ENCODE assay signal across 8 cellular contexts in genomic region chr2:55311444-55311870, GRCh38. TPM values are rescaled to one million over a fixed set of nuclear protein-coding genes. Genes with fewer than 3 reads are reported as not detected.
DNase-seq lines count a peak whose midpoint lies in the region; ATAC-seq, FAIRE-seq and TF ChIP-seq lines count a peak whose summit lies in the region.

No MANE protein-coding gene starts in this region.

- CTCF ChIA-PET in GM12878 (lab: Yijun Ruan, JAX): interaction anchor here (0.8 kb wide), 1 partner anchor 184 kb away, joined by 3 read pairs; no protein-coding TSS in a partner anchor

- TF ChIP-seq POLR2A in GM12878 (IDR thresholded peaks at IDR 0.05; ENCODE audit: low read depth, low read length): no peak
- no peak for TF ChIP-seq POLR2A in transverse colon (IDR thresholded peaks at IDR 0.05)

- peaks cover 26% of the 10 kb centered on the region for H3K4me1 Mint-ChIP-seq in stimulated activated naive CD8-positive, alpha-beta T cell treated with anti-CD3 and anti-CD28 coated beads, Interleukin-15, amount 100 ng/mL, for 72 hours

- H3K36me3 ChIP-seq in GM12878 (ENCODE audit: control insufficient read depth in 2 of 2, insufficient read depth in 2 of 2, low read length in 1 of 2) (peaks cover 0 to 8% of the 10 kb centered on the region in 2 experiments; a peak in 2 of 4 replicates), transverse colon (no peaks in the 10 kb centered on the region)

- TF ChIP-seq EP300 in GM12878 (IDR thresholded peaks at IDR 0.05; ENCODE audit: borderline replicate concordance in 1 of 2, control insufficient read depth in 1 of 2, low read depth in 2 of 2, low read length in 2 of 2): peak; percentile 79; a peak in 3 of 4 replicates
- no peak for TF ChIP-seq EP300 in transverse colon (IDR thresholded peaks at IDR 0.05; ENCODE audit: low read depth)

- no peaks in the 10 kb centered on the region for H3K79me2 ChIP-seq in GM12878 (ENCODE audit: control insufficient read depth, insufficient read depth, low read length)

- RAD21 ChIA-PET in GM12878 (lab: Charles Lee; ENCODE audit: unreplicated experiment): interaction anchor here (0.8 kb wide), 1 partner anchor 42 kb away, joined by 3 read pairs; no protein-coding TSS in a partner anchor

- H3K27ac ChIP-seq in HL-60 (replicated peaks) (no peak overlapping the region), GM12878 (ENCODE audit: control insufficient read depth, insufficient read depth) (no peak overlapping the region), transverse colon (no peak overlapping the region)

- H4K20me1 ChIP-seq in GM12878 (ENCODE audit: control insufficient read depth, insufficient read depth): no peaks in the 10 kb centered on the region

- intact Hi-C loops in GM12878 (cut with micrococcal nuclease; ENCODE audit: unreplicated experiment): loop anchor here (1.0 to 5.0 kb wide), 2 partner anchors 9 to 106 kb away; partner anchors contain the start of gene CCDC88A
- intact Hi-C loops in transverse colon (cut with DNase I; ENCODE audit: low total_unique reads): no loop called here

- peak; percentile 37; the same call in 1 of the 2 replicates for TF ChIP-seq RAD21 in GM12878 (IDR thresholded peaks at IDR 0.05; ENCODE audit: insufficient read depth, low read depth, low read length)

- no peaks in the 10 kb centered on the region for H3K9me3 ChIP-seq in GM12878 (replicated peaks; ENCODE audit: control insufficient read depth, insufficient read depth, low read length)
- no peaks in the 10 kb centered on the region for H3K9me3 ChIP-seq in transverse colon

- WGBS in GM12878 (ENCODE audit: insufficient coverage, insufficient replicate concordance, low lambda C conversion rate, missing lambda C conversion rate): 5% methylated on average over 1 of the region's 1 CpG
- 50 to 69% methylated on average over 1 of the region's 1 CpG for WGBS in transverse colon (ENCODE audit: low coverage in 1 of 2), 2 donors

- no peaks in the 10 kb centered on the region for H3K27me3 Mint-ChIP-seq in stimulated activated naive CD8-positive, alpha-beta T cell treated with anti-CD3 and anti-CD28 coated beads, Interleukin-15, amount 100 ng/mL, for 72 hours

- DNase-seq in HL-60 (ENCODE audit: low read depth in 1 of 2, low spot score in 1 of 2): peak in 1 of 2 experiments; percentile 57
- DNase-seq in GM12878 (ENCODE audit: low read depth, low spot score): peak; percentile 76
- DNase-seq in stimulated activated naive CD8-positive, alpha-beta T cell treated with anti-CD3 and anti-CD28 coated beads, Interleukin-15, amount 100 ng/mL, for 72 hours: peak; percentile 8 to 66
- no peak for DNase-seq in NCI-H1694 treated with DMSO at 0.1 percent for 48 hours (lab: John Stamatoyannopoulos, UW)
- no peak for DNase-seq in putamen (ENCODE audit: low spot score)
- no peak for DNase-seq in transverse colon

- H3K4me1 ChIP-seq in GM12878 (ENCODE audit: control insufficient read depth, insufficient read depth, low read length) (peaks cover 6% of the 10 kb centered on the region; the same call in 1 of the 2 replicates), transverse colon (no peaks in the 10 kb centered on the region)

- peak overlapping the region; percentile 17; the same call in 1 of the 2 replicates for H3K4me2 ChIP-seq in GM12878 (ENCODE audit: control insufficient read depth, insufficient read depth)

- peak; percentile 88 for FAIRE-seq in GM12878 (lab: Jason Lieb, UNC)

- H3K27ac Mint-ChIP-seq in stimulated activated naive CD8-positive, alpha-beta T cell treated with anti-CD3 and anti-CD28 coated beads, Interleukin-15, amount 100 ng/mL, for 72 hours: peak overlapping the region in 1 of 2 donors; percentile 85

- no peak overlapping the region for H3K9ac ChIP-seq in GM12878 (ENCODE audit: control insufficient read depth, insufficient read depth, low read length)

- ATAC-seq in GM21526 (IDR thresholded peaks at IDR 0.05; ENCODE audit: low FRiP score, unreplicated experiment) (peak; percentile 85), GM12878 (peak; percentile 98)
- peak; percentile 98 for ATAC-seq in stimulated activated naive CD8-positive, alpha-beta T cell treated with anti-CD3 and anti-CD28 coated beads, Interleukin-15, amount 100 ng/mL, for 72 hours

- peak overlapping the region in 1 of 2 donors; percentile 36 for H3K4me3 Mint-ChIP-seq in stimulated activated naive CD8-positive, alpha-beta T cell treated with anti-CD3 and anti-CD28 coated beads, Interleukin-15, amount 100 ng/mL, for 72 hours

- H2AFZ ChIP-seq in GM12878 (ENCODE audit: control insufficient read depth, low read depth, low read length): no peak overlapping the region

- SMC1A ChIA-PET in GM12878 (lab: Charles Lee; ENCODE audit: uncharacterized antibody, unreplicated experiment): interaction anchor here (1.2 to 1.7 kb wide), 5 partner anchors 9 to 128 kb away, joined by 3 to 4 read pairs (median 4); no protein-coding TSS in a partner anchor

- H3K4me3 ChIP-seq in HL-60 (replicated peaks; ENCODE audit: insufficient read depth, low read length): no peak overlapping the region
- H3K4me3 ChIP-seq in GM12878: no peak overlapping the region
- H3K4me3 ChIP-seq in transverse colon: no peak overlapping the region

- no peaks in the 10 kb centered on the region for H3K27me3 ChIP-seq in HL-60 (ENCODE audit: insufficient read depth, poor library complexity, severe bottlenecking)
- H3K27me3 ChIP-seq in GM12878 (replicated peaks in 1 of 2; ENCODE audit: control insufficient read depth in 2 of 2, insufficient read depth in 2 of 2, low read length in 1 of 2): no peaks in the 10 kb centered on the region
- no peaks in the 10 kb centered on the region for H3K27me3 ChIP-seq in transverse colon

- POLR2A ChIA-PET in GM12878 (lab: Charles Lee): interaction anchor here (0.5 kb wide), 1 partner anchor 13 kb away, joined by 4 read pairs; no protein-coding TSS in a partner anchor

- no TSS peak for BruUV-seq in GM12878 (replicated peaks; lab: Mats Ljungman, UMichigan)

- in situ Hi-C loops in GM12878 (cut with MboI): no loop called here
- in situ Hi-C loops in transverse colon (cut with MboI; ENCODE audit: low pct_ligation_motif_present in 1 of 4, low pct_unique_long_range_greater_than_20kb in 1 of 4, low sequenced_read_pairs in 3 of 4): no loop called here

- no peaks in the 10 kb centered on the region for H3K9me3 Mint-ChIP-seq in stimulated activated naive CD8-positive, alpha-beta T cell treated with anti-CD3 and anti-CD28 coated beads, Interleukin-15, amount 100 ng/mL, for 72 hours

- TF ChIP-seq CTCF in GM12874 (IDR thresholded peaks at IDR 0.05; ENCODE audit: insufficient read depth, low read depth, low read length) (peak; percentile 33; the same call in 1 of the 2 replicates), HL-60 (IDR thresholded peaks at IDR 0.05; ENCODE audit: insufficient read depth, low read length) (peak; percentile 13), GM12878 (IDR thresholded peaks at IDR 0.05 in 2 of 3, conservative IDR thresholded peaks at IDR 0.05 in 1 of 3; ENCODE audit: control insufficient read depth in 2 of 3, extremely low read depth in 1 of 3, insufficient read depth in 1 of 3, low read depth in 3 of 3, low read length in 3 of 3) (peak in 2 of 3 experiments; percentile 37 to 43; a peak in 3 of 6 replicates), transverse colon (IDR thresholded peaks at IDR 0.05) (no peak)

TF ChIP-seq in GM12878, 131 proteins besides CTCF, POLR2A, EP300 and RAD21 (continues in another document):
- peak; percentile 61 for TF ChIP-seq BMI1 (IDR thresholded peaks at IDR 0.05; ENCODE audit: borderline replicate concordance)
- TF ChIP-seq RUNX3 (IDR thresholded peaks at IDR 0.05; ENCODE audit: low read length): peak; percentile 99
- TF ChIP-seq HCFC1 (IDR thresholded peaks at IDR 0.05; ENCODE audit: low read length): no peak
- no peak for TF ChIP-seq RB1 (IDR thresholded peaks at IDR 0.05; ENCODE audit: borderline replicate concordance)
- TF ChIP-seq EED (IDR thresholded peaks at IDR 0.05; ENCODE audit: low read depth): peak; percentile 81
- TF ChIP-seq GABPA (IDR thresholded peaks at IDR 0.05; ENCODE audit: low read depth): peak; percentile 77; the same call in 1 of the 2 replicates
- 0 out of 2 replicates have a peak, but pooled peaks have one; percentile 46 for TF ChIP-seq ZNF24 (IDR thresholded peaks at IDR 0.05)
- TF ChIP-seq ATF2 (IDR thresholded peaks at IDR 0.05; ENCODE audit: low read length): peak; percentile 99
- no peak for TF ChIP-seq SUPT20H (IDR thresholded peaks at IDR 0.05; ENCODE audit: borderline replicate concordance, control insufficient read depth, low read depth, low read length)

RNA-seq across cellular contexts. Expression of gene MTIF2, which starts 42.4 kb away (rescaled TPM):
- 54.4 and 61.4 TPM in 2 replicates for total RNA-seq in GM12878 (2013; cell fraction: nucleolus; rRNA removed)
- total RNA-seq in GM12878 (2014; rRNA removed) (34.2 and 38.5 TPM in 2 replicates), GM12878 (2014; rRNA removed; fragmentation: Illumina TruSeq; extraction: Trizol) (62.1 and 63.7 TPM in 2 replicates), GM12878 (2021) (33.4 and 34.1 TPM in 2 replicates), transverse colon (10 to 100 TPM; 22.7 to 34.4 (median 33.5) TPM)
- polyA plus RNA-seq in GM12878 (2011; ENCODE audit: low read depth): 19.3 TPM
- polyA plus RNA-seq in GM12878 (2011; rRNA removed) (40.8 and 65.5 TPM in 2 replicates), GM12878 (2014; fragmentation: Illumina TruSeq; extraction: Trizol) (50.2 and 57.4 TPM in 2 replicates), GM12878 (2014; fragmentation: Nextera tagmentation; extraction: Ambion mirVana) (10 to 100 TPM; 26.4 to 39.2 TPM), GM12878 (2014; rRNA removed) (25.5 and 30.9 TPM in 2 replicates), GM12878 (2016; fragmentation: Nextera tagmentation; extraction: Ambion mirVana) (10 to 100 TPM; 45.4 to 46.1 TPM)
- polyA plus RNA-seq in GM12878 (2011; cell fraction: cytosol; rRNA removed): 16.3 and 17.6 TPM in 2 replicates
- polyA plus RNA-seq in GM12878 (2011; cell fraction: nucleus; rRNA removed): 37.9 and 42.0 TPM in 2 replicates
- 26.4 and 33.0 TPM in 2 replicates for polyA plus RNA-seq in GM12878 (2012)
- polyA minus RNA-seq in GM12878 (2011; rRNA and poly(A)+ RNA removed): 53.5 and 57.6 TPM in 2 replicates
- 16.6 and 21.8 TPM in 2 replicates for polyA minus RNA-seq in GM12878 (2011; cell fraction: cytosol; rRNA and poly(A)+ RNA removed)
- polyA minus RNA-seq in GM12878 (2011; cell fraction: nucleus; rRNA and poly(A)+ RNA removed): 45.0 and 56.9 TPM in 2 replicates

Comparison
In these comparisons a context has a peak if more than half of its experiments do, and no peak if none do; other contexts are left out.
1. CTCF ChIP-seq: peak in GM12874 (single experiment), HL-60 (single experiment) and GM12878 (2 of 3); none in transverse colon (0 of 5).
2. DNase-seq: peak in GM12878 (single experiment) and stimulated activated naive CD8-positive, alpha-beta T cell treated with anti-CD3 and anti-CD28 coated beads, Interleukin-15, amount 100 ng/mL, for 72 hours (2 of 2); none in NCI-H1694 treated with DMSO at 0.1 percent for 48 hours (single experiment), putamen (single experiment) and transverse colon (single experiment).
3. Peak in every context shown above with its lines, with median percentiles within 50 percentile points of each other: ATAC-seq.